25 cellular contexts compared by ENCODE assay signal in the genomic region with DNA sequence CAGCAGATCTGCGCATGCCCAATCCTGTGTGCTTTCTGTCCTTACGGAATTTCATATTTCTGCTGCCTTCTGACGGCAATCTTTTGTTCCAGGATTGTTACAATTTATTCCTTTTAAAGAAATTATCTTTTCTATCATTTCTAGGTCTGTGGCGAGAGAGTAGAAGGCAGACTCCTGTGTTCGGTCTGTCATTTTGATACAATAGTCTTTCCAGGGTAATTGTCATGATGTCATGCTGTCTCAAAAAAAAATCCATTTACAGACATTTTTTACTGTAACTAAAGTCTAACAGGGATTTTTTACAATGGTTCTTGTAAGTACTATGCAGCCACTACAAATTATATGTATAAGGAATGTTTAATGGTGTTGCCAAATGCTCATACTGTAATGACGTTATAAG. TPM values are rescaled to one million over a fixed set of nuclear protein-coding genes. Genes with fewer than 3 reads are reported as not detected.
"Had no signal": no experiment of that assay in that cellular context is flagged by ENCODE, and none has a peak within 500 bp of the region (broad histone marks: within the 10 kb centered on the region; RNA-seq: fewer than 3 reads in every experiment).

No MANE protein-coding gene starts in this region.

- H3K9ac ChIP-seq: KMS-11 had no signal

- H3K36me3 ChIP-seq: MG63 had no signal

- H3K27ac ChIP-seq: KMS-11 had no signal

- DNase-seq: Karpas-422, MG63, NCI-H1048, NCI-H1092, NCI-H1092 treated with DMSO at 0.1 percent for 48 hours, NCI-H1105, NCI-H1417 treated with DMSO at 0.1 percent for 48 hours, NCI-H1436, NCI-H1436 treated with DMSO at 0.1 percent for 48 hours, NCI-H187, NCI-H187 treated with DMSO at 0.1 percent for 48 hours, NCI-H2029, NCI-H2029 treated with DMSO at 0.1 percent for 48 hours, NCI-H2081, NCI-H2081 treated with DMSO at 0.1 percent for 48 hours, NCI-H2227 treated with DMSO at 0.1 percent for 48 hours, NCI-H226, NCI-H345, NCI-H446 treated with DMSO at 0.1 percent for 48 hours, NCI-H510A had no signal

- H3K4me2 ChIP-seq: KMS-11 had no signal

- H3K9me3 ChIP-seq: MG63 had no signal

- H3K4me3 ChIP-seq: MG63 had no signal

- H3K27me3 ChIP-seq: MG63 had no signal

RNA-seq across cellular contexts. Expression of gene KRTAP7-1, which starts 9.0 kb away (rescaled TPM):
- total RNA-seq: LHCN-M2, M059J, MCF 10A, NCI-H460 had no signal

RNA-seq across cellular contexts. Expression of gene KRTAP8-1, which starts 25.5 kb away (rescaled TPM):
- total RNA-seq: LHCN-M2, M059J, MCF 10A, NCI-H460 had no signal

RNA-seq across cellular contexts. Expression of gene KRTAP11-1, which starts 42.8 kb away (rescaled TPM):
- total RNA-seq: LHCN-M2, M059J, MCF 10A, NCI-H460 had no signal
